ENCODE assay signal across 8 cellular contexts in genomic region chr3:152834354-152835310, GRCh38. TPM values are rescaled to one million over a fixed set of nuclear protein-coding genes. Genes with fewer than 3 reads are reported as not detected.
DNase-seq lines count a peak whose midpoint lies in the region; ATAC-seq and TF ChIP-seq lines count a peak whose summit lies in the region.

Gene P2RY1, plus strand, starts transcription at chr3:152835131. Its CDS starts 652 bp downstream, at chr3:152835783.

- ATAC-seq in GM19468 (IDR thresholded peaks at IDR 0.05; ENCODE audit: extremely low read depth, unreplicated experiment) (peak; percentile 65), HG03558 (IDR thresholded peaks at IDR 0.05; ENCODE audit: extremely low read depth, unreplicated experiment) (peak; percentile 61), sciatic nerve (peak; percentile 92)

- peaks cover 25% of the 10 kb centered on the region for H3K4me1 ChIP-seq in iPS-18a (ENCODE audit: control insufficient read depth, low read depth, low read length)

- H3K9ac ChIP-seq in iPS-18a (ENCODE audit: low read length), result peak within 1 kb of the TSS; percentile 77

- TF ChIP-seq CTCF in brain microvascular endothelial cell (IDR thresholded peaks at IDR 0.05; ENCODE audit: low read depth, low read length, missing control alignments), result peak; percentile 34

- H3K36me3 ChIP-seq in brain microvascular endothelial cell (replicated peaks) (no peaks in the 10 kb centered on the region), iPS-18a (ENCODE audit: control insufficient read depth, low read depth, low read length) (peaks cover 4% of the 10 kb centered on the region)

- peaks cover 15% of the 10 kb centered on the region for H3K27me3 ChIP-seq in brain microvascular endothelial cell (replicated peaks)
- peaks cover 20% of the 10 kb centered on the region for H3K27me3 ChIP-seq in iPS-18a (ENCODE audit: control insufficient read depth, insufficient read depth, low read length)

- H3K27ac ChIP-seq in brain microvascular endothelial cell (no peak within 1 kb of the TSS), iPS-18a (ENCODE audit: low read length) (peak within 1 kb of the TSS; percentile 67)

- H3K9me3 ChIP-seq in iPS-18a (ENCODE audit: control insufficient read depth, low read depth, low read length), result no peaks in the 10 kb centered on the region

- DNase-seq in EH (ENCODE audit: low read depth), result peak; percentile 32
- peak; percentile 27 for DNase-seq in brain microvascular endothelial cell
- peak; percentile 78 for DNase-seq in sciatic nerve (ENCODE audit: low spot score)
- no peak for DNase-seq in middle frontal gyrus (ENCODE audit: extremely low spot score, low spot score)

- in situ Hi-C loops in brain microvascular endothelial cell (cut with HindIII; ENCODE audit: low pct_ligation_motif_present, low sequenced_read_pairs), result no loop called here

- intact Hi-C loops in sciatic nerve (cut with DNase I), result no loop called here

- H3K4me3 ChIP-seq in brain microvascular endothelial cell (ENCODE audit: low read depth, low read length) (peak within 1 kb of the TSS; percentile 74), iPS-18a (ENCODE audit: low read length) (peak within 1 kb of the TSS; percentile 87)

TF ChIP-seq in PFSK-1, 5 proteins besides CTCF, POLR2A, EP300 and RAD21:
- TF ChIP-seq FOXP2 (optimal IDR thresholded peaks at IDR 0.05; ENCODE audit: borderline replicate concordance, extremely low read depth, extremely low read length, insufficient read depth) (peak; percentile 41), POLR2AphosphoS5 (IDR thresholded peaks at IDR 0.05; ENCODE audit: low read depth, low read length) (0 out of 2 replicates have a peak, but pooled peaks have one; percentile 26), REST (IDR thresholded peaks at IDR 0.05; ENCODE audit: insufficient read depth in 1 of 2, low read depth in 2 of 2, low read length in 2 of 2) (no peak)

RNA-seq across cellular contexts. Expression of gene P2RY1, which starts in this region (rescaled TPM):
- 0.82 TPM for polyA plus RNA-seq in PFSK-1 (2012; ENCODE audit: insufficient read length, low read depth)
- total RNA-seq in sciatic nerve, result 8.6 TPM
